Comparison of ENCODE assay signal across 34 cellular contexts in the genomic region with DNA sequence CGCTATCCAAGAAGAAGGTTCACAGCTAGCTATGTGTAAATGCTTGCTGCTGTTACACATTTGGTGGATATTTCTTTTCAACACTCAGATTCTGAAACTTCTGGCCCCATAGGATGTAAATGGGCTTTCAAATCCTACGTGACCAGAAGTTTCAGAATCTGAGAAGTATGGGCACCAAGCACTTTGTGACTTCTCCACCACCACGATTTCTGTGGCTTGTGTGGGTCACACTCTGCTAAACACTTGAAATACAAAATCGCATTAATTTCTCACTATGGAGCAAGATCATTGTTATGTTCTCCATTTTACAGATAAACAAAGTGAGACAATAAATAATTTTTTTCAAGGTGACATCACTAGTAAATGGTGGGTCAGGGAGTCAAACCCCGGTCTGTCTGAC.
A peak's percentile ranks its signal among the peaks of the same experiment; 100 is the strongest.
DNase-seq lines count a peak whose midpoint lies in the region; ATAC-seq, FAIRE-seq and TF ChIP-seq lines count a peak whose summit lies in the region.
"Had no signal": no experiment of that assay in that cellular context is flagged by ENCODE, and none has a peak within 500 bp of the region (broad histone marks: within the 10 kb centered on the region; RNA-seq: fewer than 3 reads in every experiment).

No MANE protein-coding gene starts in this region.

- WGBS in GM12878 (ENCODE audit: insufficient coverage, insufficient replicate concordance, low lambda C conversion rate, missing lambda C conversion rate) = 42% methylated on average over 5 of the region's 5 CpGs
- WGBS in heart left ventricle, 4 donors = 95 to 98% (median 96%) methylated on average over 5 of the region's 5 CpGs

- ATAC-seq in GM18858 (IDR thresholded peaks at IDR 0.05; ENCODE audit: unreplicated experiment) = peak; percentile 51
- peak; percentile 36 for ATAC-seq in GM21423 (IDR thresholded peaks at IDR 0.05; ENCODE audit: unreplicated experiment)
- ATAC-seq in HG03066 (IDR thresholded peaks at IDR 0.05; ENCODE audit: low read depth, unreplicated experiment) = peak; percentile 37
- peak; percentile 39 for ATAC-seq in GM12878
- no peak for ATAC-seq in GM18517 (IDR thresholded peaks at IDR 0.05; ENCODE audit: unreplicated experiment)
- ATAC-seq in heart left ventricle = no peak
- ATAC-seq in HG02981 (IDR thresholded peaks at IDR 0.05; ENCODE audit: unreplicated experiment) = no peak
- ATAC-seq: effector memory CD8-positive, alpha-beta T cell; esophagus mucosa; GM23338; heart right ventricle; pancreas had no signal

- no peak for TF ChIP-seq RAD21 in GM12878 (IDR thresholded peaks at IDR 0.05; ENCODE audit: insufficient read depth, low read depth, low read length)

- CTCF ChIA-PET in GM12878 (lab: Yijun Ruan, JAX) = interaction anchor here (1.1 kb wide), 1 partner anchor 25 kb away, joined by 4 read pairs; no protein-coding TSS in a partner anchor

- no peaks in the 10 kb centered on the region for H3K27me3 ChIP-seq in GM12878 (replicated peaks in 1 of 2; ENCODE audit: control insufficient read depth in 2 of 2, insufficient read depth in 2 of 2, low read length in 1 of 2)
- H3K27me3 ChIP-seq in heart left ventricle = no peaks in the 10 kb centered on the region
- H3K27me3 ChIP-seq: cardiac muscle cell, colonic mucosa, heart right ventricle, pancreas, right atrium auricular region had no signal

- intact Hi-C loops in GM12878 (cut with micrococcal nuclease; ENCODE audit: unreplicated experiment) = no loop called here
- intact Hi-C loops in heart left ventricle (cut with DNase I) = loop anchor here in 6 of 10 donors (5.0 to 10.0 kb wide), 6 partner anchors 85 to 263 kb away; a partner anchor contains a TSS

- in situ Hi-C loops in GM12878 (cut with MboI) = no loop called here

- H3K4me1 ChIP-seq in GM12878 (ENCODE audit: control insufficient read depth, insufficient read depth, low read length) (peaks cover 9% of the 10 kb centered on the region; the same call in 1 of the 2 replicates), heart left ventricle (peaks cover 0 to 17% (median 12%) of the 10 kb centered on the region in 12 donors)

- no peaks in the 10 kb centered on the region for H4K20me1 ChIP-seq in GM12878 (ENCODE audit: control insufficient read depth, insufficient read depth)

- no peak overlapping the region; the same call in 1 of the 2 replicates for H3K4me2 ChIP-seq in GM12878 (ENCODE audit: control insufficient read depth, insufficient read depth)
- H3K4me2 ChIP-seq: GM23338, PC-9 had no signal

- H2AFZ ChIP-seq in GM12878 (ENCODE audit: control insufficient read depth, low read depth, low read length) = no peak overlapping the region
- H2AFZ ChIP-seq: GM23338, PC-9 had no signal

- no TSS peak for BruUV-seq in GM12878 (replicated peaks; lab: Mats Ljungman, UMichigan)

- H3K36me3 ChIP-seq in GM12878 (ENCODE audit: control insufficient read depth in 2 of 2, insufficient read depth in 2 of 2, low read length in 1 of 2) (no peaks in the 10 kb centered on the region), heart left ventricle (no peaks in the 10 kb centered on the region)
- H3K36me3 ChIP-seq: cardiac muscle cell, colonic mucosa, heart right ventricle, pancreas, right atrium auricular region had no signal

- H3K9me3 ChIP-seq in GM12878 (replicated peaks; ENCODE audit: control insufficient read depth, insufficient read depth, low read length) = no peaks in the 10 kb centered on the region; the same call in 2 of the 3 replicates
- peaks cover 0 to 9% (median 0%) of the 10 kb centered on the region in 12 donors for H3K9me3 ChIP-seq in heart left ventricle
- H3K9me3 ChIP-seq: colonic mucosa, pancreas, right atrium auricular region had no signal

- H3K27ac ChIP-seq in GM12878 (ENCODE audit: control insufficient read depth, insufficient read depth) (no peak overlapping the region), heart left ventricle (no peak overlapping the region)
- H3K27ac ChIP-seq: cardiac muscle cell, colonic mucosa, heart right ventricle, pancreas, PC-9, right atrium auricular region had no signal

- SMC1A ChIA-PET in GM12878 (lab: Charles Lee; ENCODE audit: uncharacterized antibody, unreplicated experiment) = interaction anchor here (1.4 kb wide), 1 partner anchor 33 kb away, joined by 4 read pairs; no protein-coding TSS in a partner anchor

- TF ChIP-seq CTCF in GM12878 (IDR thresholded peaks at IDR 0.05 in 2 of 3, conservative IDR thresholded peaks at IDR 0.05 in 1 of 3; ENCODE audit: control insufficient read depth in 2 of 3, extremely low read depth in 1 of 3, insufficient read depth in 1 of 3, low read depth in 3 of 3, low read length in 3 of 3) (no peak), heart left ventricle (IDR thresholded peaks at IDR 0.05) (no peak)

- no peaks in the 10 kb centered on the region for H3K79me2 ChIP-seq in GM12878 (ENCODE audit: control insufficient read depth, insufficient read depth, low read length)

- TF ChIP-seq POLR2A in GM12878 (IDR thresholded peaks at IDR 0.05; ENCODE audit: low read depth, low read length) (no peak), heart left ventricle (IDR thresholded peaks at IDR 0.05) (no peak)

- TF ChIP-seq EP300 in GM12878 (IDR thresholded peaks at IDR 0.05; ENCODE audit: borderline replicate concordance in 1 of 2, control insufficient read depth in 1 of 2, low read depth in 2 of 2, low read length in 2 of 2) = no peak

- no peak overlapping the region for H3K9ac ChIP-seq in GM12878 (ENCODE audit: control insufficient read depth, insufficient read depth, low read length)

- H3K4me3 ChIP-seq in GM12878 = no peak overlapping the region
- no peak overlapping the region for H3K4me3 ChIP-seq in heart left ventricle
- H3K4me3 ChIP-seq: cardiac muscle cell, colonic mucosa, GM23338, heart right ventricle, pancreas, PC-9, right atrium auricular region had no signal

- POLR2A ChIA-PET in GM12878 (lab: Charles Lee) = no interaction called here

- DNase-seq in GM12878 (ENCODE audit: low read depth, low spot score) = no peak
- no peak for DNase-seq in heart left ventricle
- DNase-seq: activated CD4-positive, alpha-beta T cell treated with anti-CD3 and anti-CD28 coated beads for 4 hours; activated effector memory CD4-positive, alpha-beta T cell treated with Interleukin-2 at 50 U/mL for 16 hours; activated naive CD8-positive, alpha-beta T cell treated with anti-CD3 and anti-CD28 coated beads for 36 hours; activated T-cell treated with anti-CD3 and anti-CD28 coated beads for 4 hours; aorta; C1 segment of cervical spinal cord; colonic mucosa; COR-L47; DMS79; effector memory CD8-positive, alpha-beta T cell; foreskin fibroblast; GDM1; heart right ventricle; NCI-H1092; NCI-H187; NCI-H524; nephron progenitor cell; pancreas; PC-9; Right ventricle myocardium superior; stimulated activated CD4-positive, alpha-beta T cell treated with anti-CD3 and anti-CD28 coated beads, Interleukin-2, amount 100 ng/mL, for 24 hours; trophoblast cell had no signal

- RAD21 ChIA-PET in GM12878 (lab: Charles Lee; ENCODE audit: unreplicated experiment) = no interaction called here

- no peak for FAIRE-seq in GM12878 (lab: Jason Lieb, UNC)
- FAIRE-seq: GM19239, pancreas had no signal

TF ChIP-seq in GM12878, 131 proteins besides CTCF, POLR2A, EP300 and RAD21:
- TF ChIP-seq SMC3 (IDR thresholded peaks at IDR 0.05; ENCODE audit: borderline replicate concordance, low read length) (no peak), CBFB (IDR thresholded peaks at IDR 0.05; ENCODE audit: low read depth) (no peak), RUNX3 (IDR thresholded peaks at IDR 0.05; ENCODE audit: low read length) (peak; percentile 46), MYC (IDR thresholded peaks at IDR 0.05; ENCODE audit: insufficient read depth, insufficient read length, insufficient replicate concordance, low read length, severe bottlenecking) (no peak), PAX5 (IDR thresholded peaks at IDR 0.05; ENCODE audit: borderline replicate concordance, low read depth, low read length) (peak; percentile 81; the same call in 1 of the 2 replicates)

Comparison
In these comparisons a context has a peak if more than half of its experiments do, and no peak if none do; other contexts are left out.
1. ATAC-seq: peak in GM18858 (single experiment), GM21423 (single experiment), HG03066 (single experiment) and GM12878 (single experiment); none in GM18517 (single experiment), heart left ventricle (0 of 4) and HG02981 (single experiment).